ENCODE assay signal across 8 cellular contexts in the genomic region with DNA sequence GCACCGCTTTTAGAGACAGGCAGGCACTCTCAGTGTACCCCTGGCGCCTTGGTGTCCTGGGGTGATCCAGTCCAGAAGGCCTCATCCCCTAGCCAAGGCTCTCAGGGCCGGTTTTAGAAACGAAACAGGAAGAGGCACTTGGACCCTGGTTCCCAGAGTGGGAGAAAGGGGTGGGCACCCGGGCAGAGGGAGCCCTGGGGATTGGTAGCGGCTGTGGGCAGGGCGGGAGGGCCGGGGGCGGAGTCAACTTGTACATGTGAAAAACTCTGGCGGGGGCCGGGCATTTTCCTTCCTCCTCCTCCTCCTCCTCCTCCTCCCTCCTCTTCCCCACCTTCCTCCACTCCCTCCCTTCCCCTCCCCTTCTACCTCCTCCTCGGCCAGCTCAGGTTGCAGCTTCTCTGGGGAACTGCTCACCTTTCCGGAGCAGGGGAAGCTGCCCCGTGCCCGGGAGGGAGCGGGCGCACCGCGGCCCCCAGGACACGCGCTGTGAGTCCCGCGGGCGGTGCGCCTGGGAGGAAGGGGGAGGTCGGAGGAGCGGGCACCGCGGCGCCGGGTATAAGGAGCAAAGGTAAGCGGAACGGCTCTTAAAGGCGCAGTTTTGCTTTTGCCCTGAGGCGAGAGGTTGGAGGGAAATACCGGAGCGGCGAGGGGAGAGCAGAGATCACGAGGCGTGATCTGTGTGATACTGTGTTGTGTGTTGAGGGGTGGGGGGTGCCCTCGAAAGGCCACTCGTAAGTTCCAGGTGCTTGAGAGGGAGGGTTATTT. TPM values are rescaled to one million over a fixed set of nuclear protein-coding genes. Genes with fewer than 3 reads are reported as not detected.
DNase-seq lines count a peak whose midpoint lies in the region; ATAC-seq, FAIRE-seq and TF ChIP-seq lines count a peak whose summit lies in the region.

A gene (plus strand): TSS at position 359 of the 765 bp plus-strand sequence. CDS start 18,499 bp downstream, outside the sequence.

- FAIRE-seq in A549 (lab: Jason Lieb, UNC), result no peak
- no peak for FAIRE-seq in frontal cortex (lab: Jason Lieb, UNC)

- POLR2A ChIA-PET in A549 (lab: Yijun Ruan, JAX) (no interaction called here), HEK293 (lab: Yijun Ruan, JAX) (interaction anchor here (1.0 to 1.1 kb wide), 2 partner anchors 9 to 20 kb away, joined by 3 read pairs; no protein-coding TSS in a partner anchor)

- H3K27ac ChIP-seq in A549 (peak within 1 kb of the TSS; percentile 72 to 83), HEK293 (ENCODE audit: extremely low read depth, low read depth, low read length) (peak within 1 kb of the TSS; percentile 63; the same call in 1 of the 2 replicates), tibial nerve (peak within 1 kb of the TSS; percentile 38 to 77 (median 68))

- H3K4me1 ChIP-seq in A549 (peaks cover 6% of the 10 kb centered on the region; the same call in 1 of the 3 replicates), HEK293 (ENCODE audit: control insufficient read depth, insufficient read depth, low read length) (peaks cover 6% of the 10 kb centered on the region), tibial nerve (peaks cover 0 to 41% (median 9%) of the 10 kb centered on the region in 4 donors)

- peak within 1 kb of the TSS; percentile 98 for H3K4me2 ChIP-seq in A549

- no peaks in the 10 kb centered on the region for H3K4me1 Mint-ChIP-seq in activated T-helper 17 cell treated with anti-CD3 and anti-CD28 coated beads, Interleukin-2, amount 50 U/mL, for 72 hours
- peaks cover 77% of the 10 kb centered on the region for H3K4me1 Mint-ChIP-seq in nephron progenitor cell

- TF ChIP-seq POLR2A in A549 (IDR thresholded peaks at IDR 0.05; ENCODE audit: low read length) (no peak), tibial nerve (IDR thresholded peaks at IDR 0.05) (no peak)

- peak in 1 of 2 experiments; percentile 83 for DNase-seq in A549 (ENCODE audit: low read depth in 1 of 2, low spot score in 1 of 2)
- DNase-seq in NCI-H82 treated with DMSO at 0.1 percent for 48 hours (lab: John Stamatoyannopoulos, UW; ENCODE audit: unreplicated experiment), result peak; percentile 78
- peak; percentile 81 to 83 for DNase-seq in frontal cortex (ENCODE audit: low spot score in 2 of 2)
- peak; percentile 77 for DNase-seq in nephron progenitor cell
- peak; percentile 15 to 49 for DNase-seq in tibial nerve (ENCODE audit: low spot score in 2 of 2)

- H3K9me3 Mint-ChIP-seq in activated T-helper 17 cell treated with anti-CD3 and anti-CD28 coated beads, Interleukin-2, amount 50 U/mL, for 72 hours, result no peaks in the 10 kb centered on the region
- H3K9me3 Mint-ChIP-seq in nephron progenitor cell, result no peaks in the 10 kb centered on the region

- H3K27ac Mint-ChIP-seq in activated T-helper 17 cell treated with anti-CD3 and anti-CD28 coated beads, Interleukin-2, amount 50 U/mL, for 72 hours, result peak within 1 kb of the TSS; percentile 58
- H3K27ac Mint-ChIP-seq in nephron progenitor cell, result no peak within 1 kb of the TSS

- H3K4me3 ChIP-seq in A549 (peak within 1 kb of the TSS; percentile 65), HEK293 (ENCODE audit: low read depth, low read length) (peak within 1 kb of the TSS; percentile 43), tibial nerve (peak within 1 kb of the TSS; percentile 57 to 76 (median 72))

- CTCF ChIA-PET in A549 (lab: Yijun Ruan, JAX), result interaction anchor here (0.6 to 10.5 kb wide), 6 partner anchors 8 to 254 kb away, joined by 3 to 143 read pairs (median 3); no protein-coding TSS in a partner anchor
- CTCF ChIA-PET in HEK293 (lab: Yijun Ruan, JAX), result interaction anchor here (0.6 to 1.1 kb wide), 5 partner anchors 12 to 1346 kb away, joined by 3 to 4 read pairs (median 3); no protein-coding TSS in a partner anchor

- no peak for TF ChIP-seq RAD21 in A549 (conservative IDR thresholded peaks at IDR 0.05 in 1 of 2, IDR thresholded peaks at IDR 0.05 in 1 of 2)

- H3K9me3 ChIP-seq in A549 (no peaks in the 10 kb centered on the region), HEK293 (ENCODE audit: control insufficient read depth, insufficient read depth, low read depth, low read length) (no peaks in the 10 kb centered on the region), tibial nerve (no peaks in the 10 kb centered on the region)

- H3K36me3 Mint-ChIP-seq in activated T-helper 17 cell treated with anti-CD3 and anti-CD28 coated beads, Interleukin-2, amount 50 U/mL, for 72 hours (ENCODE audit: low read depth), result no peaks in the 10 kb centered on the region
- no peaks in the 10 kb centered on the region for H3K36me3 Mint-ChIP-seq in nephron progenitor cell (ENCODE audit: low read depth)

- H3K27me3 Mint-ChIP-seq in activated T-helper 17 cell treated with anti-CD3 and anti-CD28 coated beads, Interleukin-2, amount 50 U/mL, for 72 hours, result no peaks in the 10 kb centered on the region
- peaks cover 29% of the 10 kb centered on the region for H3K27me3 Mint-ChIP-seq in nephron progenitor cell (ENCODE audit: low read depth, poor library complexity)

- 10% methylated on average over 30 of the region's 42 CpGs for WGBS in A549 (ENCODE audit: missing lambda C conversion rate)
- 3 to 4% methylated on average over 31 to 36 of the region's 42 CpGs for WGBS in tibial nerve, 2 donors

- no peak for TF ChIP-seq EP300 in A549 (IDR thresholded peaks at IDR 0.05)
- TF ChIP-seq EP300 in tibial nerve (IDR thresholded peaks at IDR 0.05), result no peak

- ATAC-seq in A549 (peak; percentile 58 to 87; a peak in 5 of 6 replicates), GM21619 (IDR thresholded peaks at IDR 0.05; ENCODE audit: unreplicated experiment) (no peak)
- ATAC-seq in activated T-helper 17 cell treated with anti-CD3 and anti-CD28 coated beads, Interleukin-2, amount 50 U/mL, for 72 hours (replicated peaks), result peak; percentile 64

- TF ChIP-seq CTCF in A549 (IDR thresholded peaks at IDR 0.05) (no peak), HEK293 (tag by site-specific recombination; IDR thresholded peaks at IDR 0.05) (no peak), nephron progenitor cell (IDR thresholded peaks at IDR 0.05) (no peak), tibial nerve (IDR thresholded peaks at IDR 0.05) (no peak)

- no peaks in the 10 kb centered on the region for H3K27me3 ChIP-seq in tibial nerve

- no peaks in the 10 kb centered on the region for H3K36me3 ChIP-seq in HEK293 (ENCODE audit: control insufficient read depth in 2 of 2, insufficient read depth in 1 of 2, low read length in 2 of 2)
- no peaks in the 10 kb centered on the region for H3K36me3 ChIP-seq in tibial nerve

- peak within 1 kb of the TSS; percentile 76 for H3K4me3 Mint-ChIP-seq in activated T-helper 17 cell treated with anti-CD3 and anti-CD28 coated beads, Interleukin-2, amount 50 U/mL, for 72 hours
- peak within 1 kb of the TSS; percentile 86 for H3K4me3 Mint-ChIP-seq in nephron progenitor cell

TF ChIP-seq in A549, 52 proteins besides CTCF, POLR2A, EP300 and RAD21 (continues in another document):
- TF ChIP-seq, protein P1, sequence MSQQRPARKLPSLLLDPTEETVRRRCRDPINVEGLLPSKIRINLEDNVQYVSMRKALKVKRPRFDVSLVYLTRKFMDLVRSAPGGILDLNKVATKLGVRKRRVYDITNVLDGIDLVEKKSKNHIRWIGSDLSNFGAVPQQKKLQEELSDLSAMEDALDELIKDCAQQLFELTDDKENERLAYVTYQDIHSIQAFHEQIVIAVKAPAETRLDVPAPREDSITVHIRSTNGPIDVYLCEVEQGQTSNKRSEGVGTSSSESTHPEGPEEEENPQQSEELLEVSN (IDR thresholded peaks at IDR 0.05; ENCODE audit: borderline replicate concordance, low read depth), result peak; percentile 84
- TF ChIP-seq KDM5A (IDR thresholded peaks at IDR 0.05) (no peak), ZNF302 (CRISPR knock-in tag; IDR thresholded peaks at IDR 0.05) (no peak), HOXB13 (CRISPR knock-in tag; IDR thresholded peaks at IDR 0.05; ENCODE audit: low read depth) (no peak), MYC (IDR thresholded peaks at IDR 0.05; ENCODE audit: borderline replicate concordance, low read length) (no peak), SREBF2 (IDR thresholded peaks at IDR 0.05) (no peak), HOXB5 (CRISPR knock-in tag; IDR thresholded peaks at IDR 0.05) (no peak), JUNB (IDR thresholded peaks at IDR 0.05) (no peak), MAZ (IDR thresholded peaks at IDR 0.05; ENCODE audit: borderline replicate concordance, low read depth, low read length) (no peak)
- TF ChIP-seq, protein P2, sequence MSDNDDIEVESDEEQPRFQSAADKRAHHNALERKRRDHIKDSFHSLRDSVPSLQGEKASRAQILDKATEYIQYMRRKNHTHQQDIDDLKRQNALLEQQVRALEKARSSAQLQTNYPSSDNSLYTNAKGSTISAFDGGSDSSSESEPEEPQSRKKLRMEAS (IDR thresholded peaks at IDR 0.05), result peak; percentile 62

TF ChIP-seq in HEK293, 187 proteins besides CTCF, POLR2A, EP300 and RAD21 (continues in another document):
- TF ChIP-seq ZBTB48 (tag by site-specific recombination; IDR thresholded peaks at IDR 0.05) (peak; percentile 88; the same call in 1 of the 2 replicates), ZNF548 (tag by site-specific recombination; IDR thresholded peaks at IDR 0.05) (no peak)

RNA-seq across cellular contexts. Expression of the gene that starts here (rescaled TPM):
- 0.75 and 1.3 TPM in 2 replicates for polyA plus RNA-seq in A549 (2011; rRNA removed)
- 0.85 and 0.95 TPM in 2 replicates for polyA plus RNA-seq in A549 (2012; cell fraction: cytosol; rRNA removed)
- polyA plus RNA-seq in A549 (2012; cell fraction: nucleus; rRNA removed), result 2.6 and 2.7 TPM in 2 replicates
- polyA plus RNA-seq in A549 (2017; fragmentation: RNase III; extraction: RNeasy Plus Mini Kit Qiagen cat#74134 plus additional on column Dnase treatment), result 1.4 to 2.3 TPM (median 2.0 TPM) in 3 replicates
- 2.0 and 3.3 TPM in 2 replicates for polyA minus RNA-seq in A549 (2011; rRNA and poly(A)+ RNA removed)
- 1 to 10 TPM in 1 of 2 donors, under 1 TPM in 1; 0.91 to 3.0 TPM for total RNA-seq in activated T-helper 17 cell treated with anti-CD3 and anti-CD28 coated beads, Interleukin-2, amount 50 U/mL, for 72 hours
- total RNA-seq in frontal cortex, result 0.82 TPM
- 10 to 100 TPM in 1 of 4 donors, 1 to 10 TPM in 3; 5.1 to 14.1 (median 7.5) TPM for total RNA-seq in tibial nerve

Comparison
In these comparisons a context has a peak if more than half of its experiments do, and no peak if none do; other contexts are left out.
1. Peak in DNase-seq in frontal cortex; RNA of the gene not detected or under 1 TPM.